ENCODE assay signal across 8 cellular contexts in genomic region chr4:48340905-48341775, GRCh38. TPM values are rescaled to one million over a fixed set of nuclear protein-coding genes. Genes with fewer than 3 reads are reported as not detected.
DNase-seq lines count a peak whose midpoint lies in the region; ATAC-seq and TF ChIP-seq lines count a peak whose summit lies in the region.

SLAIN2 (plus strand) TSS chr4:48341529; CDS start chr4:48341740, 211 bp downstream.

- no peaks in the 10 kb centered on the region for H3K36me3 Mint-ChIP-seq in GM23338 (ENCODE audit: low read depth)
- H3K36me3 Mint-ChIP-seq in activated T-helper 17 cell treated with anti-CD3 and anti-CD28 coated beads, Interleukin-2, amount 50 U/mL, for 72 hours (ENCODE audit: low read depth) = no peaks in the 10 kb centered on the region
- no peaks in the 10 kb centered on the region for H3K36me3 Mint-ChIP-seq in naive thymus-derived CD8-positive, alpha-beta T cell

- H3K4me1 ChIP-seq in GM23338 (ENCODE audit: insufficient read depth) = peaks cover 41% of the 10 kb centered on the region
- H3K4me1 ChIP-seq in fibroblast of lung (ENCODE audit: control insufficient read depth, extremely low read depth, insufficient read depth, low read length) = peaks cover 15% of the 10 kb centered on the region

- peak within 1 kb of the TSS; percentile 93 for H3K27ac ChIP-seq in GM23338 (ENCODE audit: low read depth)
- peak within 1 kb of the TSS; percentile 95 for H3K27ac ChIP-seq in fibroblast of lung (ENCODE audit: insufficient read depth, low read length)

- H3K36me3 ChIP-seq in GM23338 (ENCODE audit: insufficient read depth) (no peaks in the 10 kb centered on the region), fibroblast of lung (ENCODE audit: control insufficient read depth, insufficient read depth, low read length) (no peaks in the 10 kb centered on the region)

- no peaks in the 10 kb centered on the region; the same call in 1 of the 3 replicates for H3K9me3 Mint-ChIP-seq in GM23338
- no peaks in the 10 kb centered on the region for H3K9me3 Mint-ChIP-seq in activated T-helper 17 cell treated with anti-CD3 and anti-CD28 coated beads, Interleukin-2, amount 50 U/mL, for 72 hours
- no peaks in the 10 kb centered on the region for H3K9me3 Mint-ChIP-seq in naive thymus-derived CD8-positive, alpha-beta T cell

- no peaks in the 10 kb centered on the region for H3K9me2 ChIP-seq in GM23338 (ENCODE audit: insufficient read depth)

- DNase-seq in EL (peak; percentile 98), GM23338 (ENCODE audit: low spot score) (peak; percentile 98), LHCN-M2 (ENCODE audit: low read depth) (peak; percentile 95), RPMI8226 (peak; percentile 92), fibroblast of lung (ENCODE audit: low read depth in 2 of 2) (peak; percentile 98)
- DNase-seq in naive thymus-derived CD8-positive, alpha-beta T cell = peak; percentile 92 to 99 (median 98)
- DNase-seq in stimulated activated naive CD4-positive, alpha-beta T cell (lab: John Stamatoyannopoulos, UW) = peak; percentile 92 to 99 (median 96)

- H3K27ac Mint-ChIP-seq in GM23338 = peak within 1 kb of the TSS; percentile 87
- H3K27ac Mint-ChIP-seq in activated T-helper 17 cell treated with anti-CD3 and anti-CD28 coated beads, Interleukin-2, amount 50 U/mL, for 72 hours = peak within 1 kb of the TSS; percentile 86
- peak within 1 kb of the TSS; percentile 95 to 99 (median 98) for H3K27ac Mint-ChIP-seq in naive thymus-derived CD8-positive, alpha-beta T cell

- no peaks in the 10 kb centered on the region for H3K27me3 ChIP-seq in GM23338 (ENCODE audit: insufficient read depth)
- H3K27me3 ChIP-seq in fibroblast of lung (ENCODE audit: control insufficient read depth, insufficient read depth, low read length) = no peaks in the 10 kb centered on the region

- peaks cover 37% of the 10 kb centered on the region for H3K4me1 Mint-ChIP-seq in GM23338
- peaks cover 39% of the 10 kb centered on the region for H3K4me1 Mint-ChIP-seq in activated T-helper 17 cell treated with anti-CD3 and anti-CD28 coated beads, Interleukin-2, amount 50 U/mL, for 72 hours
- peaks cover 19 to 53% (median 44%) of the 10 kb centered on the region in 4 donors for H3K4me1 Mint-ChIP-seq in naive thymus-derived CD8-positive, alpha-beta T cell

- POLR2A ChIA-PET in naive thymus-derived CD8-positive, alpha-beta T cell (lab: Charles Lee) = interaction anchor here (0.6 to 2.0 kb wide), 6 partner anchors 16 to 439 kb away, joined by 3 to 8 read pairs (median 4); partner anchors contain the start of genes FRYL and TXK

- peak within 1 kb of the TSS; percentile 61; the same call in 1 of the 2 replicates for H2AFZ ChIP-seq in GM23338
- H2AFZ ChIP-seq in fibroblast of lung (ENCODE audit: low read length) = peak within 1 kb of the TSS; percentile 79

- H3K4me3 Mint-ChIP-seq in GM23338 = peak within 1 kb of the TSS; percentile 99
- peak within 1 kb of the TSS; percentile 98 for H3K4me3 Mint-ChIP-seq in activated T-helper 17 cell treated with anti-CD3 and anti-CD28 coated beads, Interleukin-2, amount 50 U/mL, for 72 hours
- H3K4me3 Mint-ChIP-seq in naive thymus-derived CD8-positive, alpha-beta T cell = peak within 1 kb of the TSS; percentile 95 to 99 (median 98)

- peaks cover 10% of the 10 kb centered on the region; the same call in 1 of the 2 replicates for H4K20me1 ChIP-seq in GM23338 (replicated peaks; ENCODE audit: insufficient read depth)
- peaks cover 7% of the 10 kb centered on the region for H4K20me1 ChIP-seq in fibroblast of lung (ENCODE audit: control insufficient read depth, extremely low read depth, insufficient read depth, low read length)

- H3K79me2 ChIP-seq in GM23338 (replicated peaks; ENCODE audit: insufficient read depth) = peaks cover 41% of the 10 kb centered on the region
- H3K79me2 ChIP-seq in fibroblast of lung (ENCODE audit: control insufficient read depth, insufficient read depth, low read length) = peaks cover 46% of the 10 kb centered on the region

- peak in 1 of 2 experiments; percentile 17; a peak in 1 of 4 replicates for TF ChIP-seq CTCF in GM23338 (conservative IDR thresholded peaks at IDR 0.05; ENCODE audit: low read depth in 2 of 2)
- TF ChIP-seq CTCF in fibroblast of lung (conservative IDR thresholded peaks at IDR 0.05 in 1 of 2, IDR thresholded peaks at IDR 0.05 in 1 of 2; ENCODE audit: low read depth in 1 of 2, low read length in 2 of 2) = peak in 1 of 2 donors; percentile 23

- H3F3A ChIP-seq in GM23338 (replicated peaks; ENCODE audit: low read depth) = no peaks in the 10 kb centered on the region

- H3K4me3 ChIP-seq in GM23338 = peak within 1 kb of the TSS; percentile 85
- H3K4me3 ChIP-seq in fibroblast of lung (replicated peaks in 1 of 4; ENCODE audit: control extremely low read depth in 1 of 4, insufficient read depth in 1 of 4, low read depth in 3 of 4, low read length in 4 of 4) = peak within 1 kb of the TSS; percentile 91 to 99 (median 98)

- peak; percentile 86 for ATAC-seq in GM23338
- peak; percentile 86 for ATAC-seq in activated T-helper 17 cell treated with anti-CD3 and anti-CD28 coated beads, Interleukin-2, amount 50 U/mL, for 72 hours (replicated peaks)
- peak; percentile 79 to 83 for ATAC-seq in naive thymus-derived CD8-positive, alpha-beta T cell

- H3K27me3 Mint-ChIP-seq in GM23338 (ENCODE audit: insufficient read depth, low read depth, poor library complexity) = peaks cover 3% of the 10 kb centered on the region
- no peaks in the 10 kb centered on the region for H3K27me3 Mint-ChIP-seq in activated T-helper 17 cell treated with anti-CD3 and anti-CD28 coated beads, Interleukin-2, amount 50 U/mL, for 72 hours
- H3K27me3 Mint-ChIP-seq in naive thymus-derived CD8-positive, alpha-beta T cell = no peaks in the 10 kb centered on the region

- H3K9ac ChIP-seq in fibroblast of lung (ENCODE audit: insufficient read depth, low read length) = peak within 1 kb of the TSS; percentile 93

- H3K9me3 ChIP-seq in fibroblast of lung (ENCODE audit: control insufficient read depth, insufficient read depth, low read depth, low read length) = no peaks in the 10 kb centered on the region

- peak within 1 kb of the TSS; percentile 83 for H3K4me2 ChIP-seq in GM23338
- H3K4me2 ChIP-seq in fibroblast of lung (ENCODE audit: extremely low read depth, insufficient read depth, low read length) = peak within 1 kb of the TSS; percentile 99

TF ChIP-seq in GM23338, 12 proteins besides CTCF, POLR2A, EP300 and RAD21:
- TF ChIP-seq EZH2phosphoT487 (IDR thresholded peaks at IDR 0.05; ENCODE audit: unreplicated experiment) (no peak), POLR2AphosphoS5 (IDR thresholded peaks at IDR 0.05; ENCODE audit: low read depth) (peak; percentile 89), CREB1 (CRISPR knock-in tag; IDR thresholded peaks at IDR 0.05; ENCODE audit: low read depth) (peak; percentile 77)

RNA-seq across cellular contexts. Expression of gene SLAIN2, which starts in this region (rescaled TPM):
- total RNA-seq in GM23338 (2014; rRNA removed; shearing (Covaris generic)) = 27.9 and 33.5 TPM in 2 replicates
- 21.2 and 21.9 TPM in 2 replicates for polyA plus RNA-seq in GM23338 (2016; fragmentation: Nextera tagmentation; extraction: Ambion mirVana)
- 25.8 and 80.9 TPM in 2 replicates for total RNA-seq in LHCN-M2 (2014; rRNA removed)
- 30.7 TPM for polyA plus RNA-seq in LHCN-M2 (2012)
- 10 to 100 TPM; 38.5 to 52.0 TPM for total RNA-seq in activated T-helper 17 cell treated with anti-CD3 and anti-CD28 coated beads, Interleukin-2, amount 50 U/mL, for 72 hours
- total RNA-seq in fibroblast of lung = 29.8 and 34.2 TPM in 2 replicates
- 57.4 and 71.1 TPM in 2 replicates for polyA plus RNA-seq in fibroblast of lung
- polyA plus RNA-seq in fibroblast of lung (2012) = 45.6 and 50.1 TPM in 2 replicates
- polyA minus RNA-seq in fibroblast of lung (ENCODE audit: low replicate concordance) = 29.6 and 35.0 TPM in 2 replicates
- 100 to 1,000 TPM in 1 of 2 experiments, 10 to 100 TPM in 1; 98.3 to 109 TPM for total RNA-seq in naive thymus-derived CD8-positive, alpha-beta T cell
- polyA plus RNA-seq in naive thymus-derived CD8-positive, alpha-beta T cell = 10 to 100 TPM; 25.9 to 39.3 (median 33.6) TPM

Comparison
In these comparisons a context has a peak if more than half of its experiments do, and no peak if none do; other contexts are left out.
1. Peak in every context shown above with its lines: DNase-seq, ATAC-seq, H3K4me3 ChIP-seq and H3K27ac ChIP-seq.